Comparison of ENCODE assay signal across 8 cellular contexts in the genomic region with DNA sequence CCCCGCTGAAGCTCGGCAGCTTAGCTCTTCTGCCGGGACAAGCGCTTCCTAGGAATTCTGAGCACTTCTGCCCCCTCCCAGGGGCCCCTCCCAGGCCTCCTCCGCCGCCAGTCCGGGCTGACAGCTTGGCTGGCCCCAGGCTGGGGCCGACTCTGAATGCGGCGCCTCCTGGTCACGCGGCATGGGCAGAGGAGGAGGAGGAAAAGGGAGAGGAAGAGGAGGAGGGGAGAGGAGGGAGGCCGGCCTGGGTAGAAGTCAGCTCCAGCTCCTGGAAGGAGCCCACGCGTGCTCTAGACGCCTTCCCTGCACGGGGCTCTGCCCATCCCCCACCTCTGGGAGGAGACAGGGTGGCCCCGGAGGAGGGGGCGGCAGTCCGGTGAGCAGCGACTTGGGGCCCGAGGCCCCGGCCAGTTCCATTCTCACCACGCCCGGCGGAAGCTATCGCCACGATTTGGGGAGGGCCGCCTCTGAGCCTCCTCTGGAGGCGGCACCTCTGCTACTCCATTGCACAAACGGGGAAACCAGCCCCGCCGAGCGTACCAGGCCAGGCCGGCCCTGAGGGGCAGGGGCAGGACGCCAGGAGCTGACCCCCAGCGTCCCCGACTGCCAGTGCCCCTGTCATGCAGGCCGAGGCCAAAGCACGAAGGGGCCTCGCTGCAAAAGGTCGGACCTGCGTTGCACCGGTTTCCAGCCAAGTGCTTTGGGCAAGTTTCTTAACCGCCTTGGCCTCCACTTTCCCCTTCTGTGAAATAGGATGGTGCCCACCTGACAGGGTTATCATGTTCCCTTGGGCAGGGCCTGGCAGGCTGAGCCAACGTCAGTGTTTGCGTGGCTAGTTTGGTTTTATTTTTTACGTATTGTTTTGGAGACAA. TPM values are rescaled to one million over a fixed set of nuclear protein-coding genes. Genes with fewer than 3 reads are reported as not detected.
DNase-seq lines count a peak whose midpoint lies in the region; TF ChIP-seq lines count a peak whose summit lies in the region.

No MANE protein-coding gene starts in this region.

- peaks cover 0 to 23% (median 0%) of the 10 kb centered on the region in 4 donors for H3K27me3 ChIP-seq in esophagus squamous epithelium
- H3K27me3 ChIP-seq in neuronal stem cell (ENCODE audit: control insufficient read depth in 3 of 3, insufficient read depth in 3 of 3, low read depth in 1 of 3, low read length in 3 of 3): peaks cover 2 to 38% (median 16%) of the 10 kb centered on the region in 3 experiments

- no peak for TF ChIP-seq POLR2A in esophagus squamous epithelium (IDR thresholded peaks at IDR 0.05)

- peak overlapping the region; percentile 20 for H2AK5ac ChIP-seq in neuronal stem cell (ENCODE audit: low read depth, low read length)

- no peak overlapping the region for H3K14ac ChIP-seq in neuronal stem cell (ENCODE audit: low read length)

- peak overlapping the region; percentile 69 for H3K18ac ChIP-seq in neuronal stem cell (ENCODE audit: low read length)

- WGBS in esophagus squamous epithelium, 2 donors: 6 to 9% methylated on average over 13 to 18 of the region's 48 CpGs
- no CpG with 5 or more reads among the region's 48 CpGs for WGBS in neuronal stem cell (ENCODE audit: extremely low coverage in 2 of 2, insufficient read length in 2 of 2, insufficient replicate concordance in 1 of 2), 2 donors

- DNase-seq in GM13976 (ENCODE audit: low spot score): peak; percentile 47
- peak; percentile 26 for DNase-seq in RPMI7951 (ENCODE audit: low read depth)
- DNase-seq in esophagus squamous epithelium (lab: John Stamatoyannopoulos, UW): no peak
- DNase-seq in neuronal stem cell (ENCODE audit: low spot score): peak; percentile 17
- DNase-seq in midbrain (lab: John Stamatoyannopoulos, UW): no peak
- DNase-seq in DMS79 (lab: John Stamatoyannopoulos, UW): no peak
- no peak for DNase-seq in NCI-H1105 treated with DMSO at 0.1 percent for 48 hours (lab: John Stamatoyannopoulos, UW)
- DNase-seq in effector CD8-positive, alpha-beta T cell (lab: John Stamatoyannopoulos, UW): no peak

- intact Hi-C loops in esophagus squamous epithelium (cut with DNase I): no loop called here

- no peak overlapping the region for H2BK12ac ChIP-seq in neuronal stem cell (ENCODE audit: low read length)

- H3K27ac ChIP-seq in esophagus squamous epithelium: peak overlapping the region in 3 of 4 donors; percentile 6 to 93 (median 38)
- H3K27ac ChIP-seq in neuronal stem cell (replicated peaks; ENCODE audit: low read length): no peak overlapping the region

- H3K9ac ChIP-seq in neuronal stem cell (ENCODE audit: low read depth, low read length, poor library complexity): peak overlapping the region; percentile 55

- H3K36me3 ChIP-seq in esophagus squamous epithelium (no peaks in the 10 kb centered on the region), neuronal stem cell (replicated peaks in 1 of 2; ENCODE audit: control insufficient read depth in 2 of 2, insufficient read depth in 2 of 2, low read length in 2 of 2) (no peaks in the 10 kb centered on the region)

- in situ Hi-C loops in GM13976 (cut with MboI; ENCODE audit: low sequenced_read_pairs, unreplicated experiment): no loop called here

- H3K4me3 ChIP-seq in esophagus squamous epithelium (peak overlapping the region in 3 of 4 donors; percentile 68 to 93 (median 69)), neuronal stem cell (ENCODE audit: low read length in 2 of 2) (peak overlapping the region; percentile 68 to 69)

- no peak overlapping the region for H3K4ac ChIP-seq in neuronal stem cell (ENCODE audit: low read length)

- no peak overlapping the region for H3K23ac ChIP-seq in neuronal stem cell (ENCODE audit: low read depth, low read length, poor library complexity)

- no peak overlapping the region for H4K8ac ChIP-seq in neuronal stem cell (ENCODE audit: low read depth, low read length)

- peak overlapping the region; percentile 85 for H2AFZ ChIP-seq in neuronal stem cell (ENCODE audit: low read length)

- TF ChIP-seq CTCF in GM13976 (IDR thresholded peaks at IDR 0.05; ENCODE audit: borderline replicate concordance, control extremely low read depth, extremely low read depth, insufficient read depth, missing control alignments): no peak
- no peak for TF ChIP-seq CTCF in esophagus squamous epithelium (IDR thresholded peaks at IDR 0.05)

- H4K91ac ChIP-seq in neuronal stem cell (ENCODE audit: low read depth, low read length, poor library complexity): no peak overlapping the region

- no peak overlapping the region for H2BK5ac ChIP-seq in neuronal stem cell (ENCODE audit: low read length)

- H3K9me3 ChIP-seq in esophagus squamous epithelium (no peaks in the 10 kb centered on the region), neuronal stem cell (replicated peaks in 1 of 2; ENCODE audit: control insufficient read depth in 2 of 2, insufficient read depth in 1 of 2, low read depth in 1 of 2, low read length in 2 of 2) (peaks cover 0 to 2% of the 10 kb centered on the region in 2 donors)

- H3K79me1 ChIP-seq in neuronal stem cell (ENCODE audit: low read depth, low read length): no peaks in the 10 kb centered on the region

- no peak overlapping the region for H2BK15ac ChIP-seq in neuronal stem cell (ENCODE audit: low read length)

- H3K4me2 ChIP-seq in neuronal stem cell (ENCODE audit: insufficient read depth, low read length, poor library complexity, severe bottlenecking): peak overlapping the region; percentile 85

- H2BK120ac ChIP-seq in neuronal stem cell (ENCODE audit: low read depth, low read length): no peak overlapping the region

- H3K4me1 ChIP-seq in esophagus squamous epithelium (peaks cover 13 to 35% (median 16%) of the 10 kb centered on the region in 3 donors), neuronal stem cell (ENCODE audit: control insufficient read depth in 2 of 2, insufficient read depth in 1 of 2, low read depth in 1 of 2, low read length in 2 of 2) (peaks cover 8 to 15% of the 10 kb centered on the region in 2 donors)

RNA-seq across cellular contexts. Expression of a gene that starts 31.6 kb away (rescaled TPM):
- 13.5 and 15.1 TPM in 2 replicates for total RNA-seq in RPMI7951 (2014; rRNA removed; shearing (Covaris generic))
- total RNA-seq in esophagus squamous epithelium: 1 to 10 TPM; 3.2 to 9.4 (median 5.4) TPM
- polyA plus RNA-seq in neuronal stem cell (2013, experiment 1 of 2): 15.7 TPM
- 15.8 TPM for polyA plus RNA-seq in neuronal stem cell (2013, experiment 2 of 2)

Comparison
In these comparisons a context has a peak if more than half of its experiments do, and no peak if none do; other contexts are left out.
1. DNase-seq: peak in GM13976 (single experiment), RPMI7951 (single experiment) and neuronal stem cell (single experiment); none in esophagus squamous epithelium (single experiment), midbrain (single experiment), DMS79 (single experiment), NCI-H1105 treated with DMSO at 0.1 percent for 48 hours (single experiment) and effector CD8-positive, alpha-beta T cell (single experiment).